1 cellular context compared by ENCODE assay signal in the genomic region with DNA sequence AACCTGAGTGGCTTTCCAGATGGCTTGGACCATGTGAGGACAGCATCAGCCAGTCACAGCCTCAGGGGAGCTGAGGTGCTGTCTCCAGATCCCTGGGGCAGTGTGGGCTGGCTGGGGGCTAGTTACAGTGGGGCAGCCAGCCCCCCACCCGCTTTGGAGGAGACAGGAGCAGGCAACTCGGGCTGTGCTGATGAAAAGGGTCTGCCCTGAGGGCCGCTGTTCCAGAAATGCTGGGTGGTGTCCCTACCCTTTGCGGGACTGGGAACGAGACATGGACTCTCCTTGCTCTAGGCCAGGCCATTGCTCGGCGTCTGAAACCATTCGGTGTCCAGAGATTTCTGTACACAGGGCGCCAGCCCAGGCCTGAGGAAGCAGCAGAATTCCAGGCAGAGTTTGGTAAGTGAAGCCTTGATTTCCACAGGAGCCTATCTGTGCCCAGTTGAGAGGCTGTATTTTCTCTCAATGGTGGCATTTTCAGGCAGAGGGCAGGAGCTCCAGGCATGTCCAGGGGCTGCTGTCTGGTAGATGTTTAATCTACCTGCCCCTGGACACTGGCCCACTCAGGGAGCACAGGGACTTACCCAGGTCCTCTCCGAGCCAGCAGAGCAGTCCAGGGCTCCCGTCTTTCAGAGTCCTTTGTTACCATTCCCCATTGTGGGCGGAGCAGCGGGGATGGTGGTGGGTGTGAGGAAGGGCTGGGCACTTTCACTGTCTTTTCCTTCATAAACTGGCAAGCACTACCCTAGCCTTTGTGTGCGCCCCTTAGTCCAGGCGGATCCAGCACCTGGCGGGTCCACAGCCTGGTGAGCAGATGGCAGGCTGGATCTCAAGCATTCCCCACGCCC.
TF ChIP-seq lines count a peak whose summit lies in the region.

No MANE protein-coding gene starts in this region.

TF ChIP-seq in IMR-90, 13 proteins besides CTCF, POLR2A, EP300 and RAD21:
- no peak for TF ChIP-seq BHLHE40 (IDR thresholded peaks at IDR 0.05; ENCODE audit: low read depth, low read length)
- TF ChIP-seq, protein P1, sequence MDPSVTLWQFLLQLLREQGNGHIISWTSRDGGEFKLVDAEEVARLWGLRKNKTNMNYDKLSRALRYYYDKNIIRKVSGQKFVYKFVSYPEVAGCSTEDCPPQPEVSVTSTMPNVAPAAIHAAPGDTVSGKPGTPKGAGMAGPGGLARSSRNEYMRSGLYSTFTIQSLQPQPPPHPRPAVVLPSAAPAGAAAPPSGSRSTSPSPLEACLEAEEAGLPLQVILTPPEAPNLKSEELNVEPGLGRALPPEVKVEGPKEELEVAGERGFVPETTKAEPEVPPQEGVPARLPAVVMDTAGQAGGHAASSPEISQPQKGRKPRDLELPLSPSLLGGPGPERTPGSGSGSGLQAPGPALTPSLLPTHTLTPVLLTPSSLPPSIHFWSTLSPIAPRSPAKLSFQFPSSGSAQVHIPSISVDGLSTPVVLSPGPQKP (IDR thresholded peaks at IDR 0.05; ENCODE audit: borderline replicate concordance, low read depth, low read length), result no peak
- no peak for TF ChIP-seq RCOR1 (IDR thresholded peaks at IDR 0.05; ENCODE audit: insufficient replicate concordance, low read length)
- TF ChIP-seq MXI1 (IDR thresholded peaks at IDR 0.05; ENCODE audit: borderline replicate concordance, low read depth, low read length), result no peak
- no peak for TF ChIP-seq SMC3 (IDR thresholded peaks at IDR 0.05; ENCODE audit: low read depth, low read length)
- TF ChIP-seq RFX5 (IDR thresholded peaks at IDR 0.05; ENCODE audit: low read depth, low read length), result no peak
- no peak for TF ChIP-seq CHD1 (IDR thresholded peaks at IDR 0.05; ENCODE audit: low read depth, low read length)
- no peak for TF ChIP-seq MAZ (IDR thresholded peaks at IDR 0.05; ENCODE audit: borderline replicate concordance, low read depth, low read length)
- no peak for TF ChIP-seq FOS (IDR thresholded peaks at IDR 0.05; ENCODE audit: low read depth, low read length)
- TF ChIP-seq MAFK (IDR thresholded peaks at IDR 0.05; ENCODE audit: low read depth, low read length), result no peak
- TF ChIP-seq, protein P2, sequence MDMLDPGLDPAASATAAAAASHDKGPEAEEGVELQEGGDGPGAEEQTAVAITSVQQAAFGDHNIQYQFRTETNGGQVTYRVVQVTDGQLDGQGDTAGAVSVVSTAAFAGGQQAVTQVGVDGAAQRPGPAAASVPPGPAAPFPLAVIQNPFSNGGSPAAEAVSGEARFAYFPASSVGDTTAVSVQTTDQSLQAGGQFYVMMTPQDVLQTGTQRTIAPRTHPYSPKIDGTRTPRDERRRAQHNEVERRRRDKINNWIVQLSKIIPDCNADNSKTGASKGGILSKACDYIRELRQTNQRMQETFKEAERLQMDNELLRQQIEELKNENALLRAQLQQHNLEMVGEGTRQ (IDR thresholded peaks at IDR 0.05; ENCODE audit: low read depth, low read length), result no peak
- TF ChIP-seq CEBPB (IDR thresholded peaks at IDR 0.05; ENCODE audit: low read depth, low read length), result no peak
- no peak for TF ChIP-seq NFE2L2 (IDR thresholded peaks at IDR 0.05; ENCODE audit: low read depth, low read length)
